ENCODE assay signal across 17 cellular contexts in the genomic region with DNA sequence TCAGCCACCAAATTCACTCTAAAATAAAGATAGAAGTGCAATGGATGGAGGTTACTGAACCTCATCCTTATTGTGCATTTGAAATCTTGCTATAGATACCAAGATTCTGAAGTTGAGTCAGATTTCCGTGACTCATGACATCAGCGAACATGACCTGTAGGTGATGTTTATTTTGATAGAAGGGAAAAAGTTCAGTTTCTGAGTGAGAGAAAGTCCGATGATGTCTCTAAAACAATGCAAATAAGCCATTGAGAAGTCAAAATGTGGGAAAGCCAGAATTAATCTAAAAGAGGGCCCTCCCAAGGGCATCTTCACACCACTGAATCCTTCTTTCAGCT.
"Had no signal": no experiment of that assay in that cellular context is flagged by ENCODE, and none has a peak within 500 bp of the region (broad histone marks: within the 10 kb centered on the region; RNA-seq: fewer than 3 reads in every experiment).

No MANE protein-coding gene starts in this region.

- H3K27ac ChIP-seq: body of pancreas, colonic mucosa, tibial artery, WERI-Rb-1 had no signal

- DNase-seq: activated CD4-positive, alpha-beta T cell treated with anti-CD3 and anti-CD28 coated beads for 1 hour; activated CD8-positive, alpha-beta memory T cell treated with anti-CD3 and anti-CD28 coated beads for 24 hours; activated CD8-positive, alpha-beta memory T cell treated with anti-CD3 and anti-CD28 coated beads, Interleukin-2, amount 50 U/mL, for 48 hours; body of pancreas; central memory CD4-positive, alpha-beta T cell; colonic mucosa; endodermal cell; erythroblast; immature natural killer cell; mucosa of descending colon; naive B cell; stimulated activated CD4-positive, alpha-beta T cell treated with anti-CD3 and anti-CD28 coated beads, Interleukin-12 subunit alpha, Interleukin-12 subunit beta, amount 100 ng/mL, for 4 hours; stimulated activated CD4-positive, alpha-beta T cell treated with anti-CD3 and anti-CD28 coated beads, Interleukin-1b, Interleukin-23, amount 100 ng/mL, for 48 hours; stimulated activated naive CD4-positive, alpha-beta T cell treated with Interleukin-2 at 50 U/mL for 16 hours; substantia nigra; tibial artery; WERI-Rb-1 had no signal

- H3K4me1 ChIP-seq: body of pancreas, colonic mucosa, tibial artery had no signal

- H3K9me3 ChIP-seq: body of pancreas, colonic mucosa had no signal

- ATAC-seq: body of pancreas, mucosa of descending colon had no signal

- H3K4me3 ChIP-seq: body of pancreas, colonic mucosa, mucosa of descending colon, tibial artery had no signal

- H3K27me3 ChIP-seq: body of pancreas, colonic mucosa had no signal

- H3K36me3 ChIP-seq: colonic mucosa, tibial artery, WERI-Rb-1 had no signal
